15 cellular contexts compared by ENCODE assay signal in genomic region chr7:38339953-38340819, GRCh38.
DNase-seq lines count a peak whose midpoint lies in the region; ATAC-seq and FAIRE-seq lines count a peak whose summit lies in the region.
"Had no signal": no experiment of that assay in that cellular context is flagged by ENCODE, and none has a peak within 500 bp of the region (broad histone marks: within the 10 kb centered on the region; RNA-seq: fewer than 3 reads in every experiment).

No MANE protein-coding gene starts in this region.

- intact Hi-C loops in activated T-helper 1 cell treated with anti-CD3 and anti-CD28 coated beads, Interleukin-12 subunit alpha, Interleukin-12 subunit beta, Interleukin-2, Interleukin-4 antibody, amounts not matched to agents 30 ng/mL and 10 ng/mL and 1 ng/mL, durations not matched to agents 14 hours and 24 hours and 36 hours (cut with micrococcal nuclease) = no loop called here

- no peaks in the 10 kb centered on the region for H3K9me3 Mint-ChIP-seq in activated T-helper 1 cell treated with anti-CD3 and anti-CD28 coated beads, Interleukin-12 subunit alpha, Interleukin-12 subunit beta, Interleukin-2, Interleukin-4 antibody, amounts not matched to agents 30 ng/mL and 10 ng/mL and 1 ng/mL, durations not matched to agents 14 hours and 24 hours and 36 hours
- no peaks in the 10 kb centered on the region for H3K9me3 Mint-ChIP-seq in naive thymus-derived CD8-positive, alpha-beta T cell
- H3K9me3 Mint-ChIP-seq: endodermal cell had no signal

- POLR2A ChIA-PET in naive thymus-derived CD8-positive, alpha-beta T cell (lab: Charles Lee) = interaction anchor here (0.7 to 1.2 kb wide), 6 partner anchors 10 to 1309 kb away, joined by 3 to 6 read pairs (median 4); partner anchors contain the start of gene STARD3NL

- H3K36me3 Mint-ChIP-seq in activated T-helper 1 cell treated with anti-CD3 and anti-CD28 coated beads, Interleukin-12 subunit alpha, Interleukin-12 subunit beta, Interleukin-2, Interleukin-4 antibody, amounts not matched to agents 30 ng/mL and 10 ng/mL and 1 ng/mL, durations not matched to agents 14 hours and 24 hours and 36 hours (ENCODE audit: low read depth) = peaks cover 1% of the 10 kb centered on the region
- H3K36me3 Mint-ChIP-seq in naive thymus-derived CD8-positive, alpha-beta T cell = peaks cover 0 to 7% (median 0%) of the 10 kb centered on the region in 3 donors

- peaks cover 40% of the 10 kb centered on the region for H3K4me1 ChIP-seq in BLaER1
- peaks cover 14% of the 10 kb centered on the region for H3K4me1 ChIP-seq in GM23248 (ENCODE audit: insufficient read depth)
- H3K4me1 ChIP-seq: breast epithelium, gastrocnemius medialis had no signal

- H3K27me3 ChIP-seq in BLaER1 = no peaks in the 10 kb centered on the region
- no peaks in the 10 kb centered on the region for H3K27me3 ChIP-seq in GM23248 (replicated peaks; ENCODE audit: insufficient read depth)
- H3K27me3 ChIP-seq: breast epithelium, gastrocnemius medialis, SJCRH30 had no signal

- H3K4me1 Mint-ChIP-seq in activated T-helper 1 cell treated with anti-CD3 and anti-CD28 coated beads, Interleukin-12 subunit alpha, Interleukin-12 subunit beta, Interleukin-2, Interleukin-4 antibody, amounts not matched to agents 30 ng/mL and 10 ng/mL and 1 ng/mL, durations not matched to agents 14 hours and 24 hours and 36 hours (ENCODE audit: low read depth) = peaks cover 51% of the 10 kb centered on the region
- peaks cover 18 to 72% (median 58%) of the 10 kb centered on the region in 4 donors for H3K4me1 Mint-ChIP-seq in naive thymus-derived CD8-positive, alpha-beta T cell

- 90 to 94% methylated on average over 4 of the region's 4 CpGs for WGBS in GM23248 (ENCODE audit: low coverage in 1 of 2, low lambda C conversion rate in 2 of 2, missing lambda C conversion rate in 2 of 2), 2 experiments

- H3K27ac Mint-ChIP-seq in activated T-helper 1 cell treated with anti-CD3 and anti-CD28 coated beads, Interleukin-12 subunit alpha, Interleukin-12 subunit beta, Interleukin-2, Interleukin-4 antibody, amounts not matched to agents 30 ng/mL and 10 ng/mL and 1 ng/mL, durations not matched to agents 14 hours and 24 hours and 36 hours = peak overlapping the region; percentile 48
- peak overlapping the region; percentile 90 to 97 (median 94) for H3K27ac Mint-ChIP-seq in naive thymus-derived CD8-positive, alpha-beta T cell
- H3K27ac Mint-ChIP-seq: endodermal cell had no signal

- FAIRE-seq in GM19239 (lab: Jason Lieb, UNC) = no peak
- FAIRE-seq: small intestine had no signal

- H2AFZ ChIP-seq in GM23248 = peak overlapping the region; percentile 80

- H3K9ac ChIP-seq in BLaER1 (no peak overlapping the region), GM23248 (no peak overlapping the region)

- H3K4me2 ChIP-seq in BLaER1 (peak overlapping the region; percentile 30; the same call in 1 of the 2 replicates), GM23248 (ENCODE audit: unreplicated experiment) (no peak overlapping the region)

- H3K27ac ChIP-seq in BLaER1 (no peak overlapping the region), GM23248 (peak overlapping the region; percentile 49; the same call in 1 of the 2 replicates)
- H3K27ac ChIP-seq: breast epithelium, gastrocnemius medialis, SJCRH30 had no signal

- no peak overlapping the region for H3K4me3 ChIP-seq in BLaER1
- no peak overlapping the region for H3K4me3 ChIP-seq in GM23248
- H3K4me3 ChIP-seq: breast epithelium, gastrocnemius medialis, SJCRH30 had no signal

- H3K27me3 Mint-ChIP-seq in activated T-helper 1 cell treated with anti-CD3 and anti-CD28 coated beads, Interleukin-12 subunit alpha, Interleukin-12 subunit beta, Interleukin-2, Interleukin-4 antibody, amounts not matched to agents 30 ng/mL and 10 ng/mL and 1 ng/mL, durations not matched to agents 14 hours and 24 hours and 36 hours (ENCODE audit: insufficient read depth) = no peaks in the 10 kb centered on the region
- no peaks in the 10 kb centered on the region for H3K27me3 Mint-ChIP-seq in naive thymus-derived CD8-positive, alpha-beta T cell

- H3F3A ChIP-seq in GM23248 (ENCODE audit: insufficient read depth) = no peaks in the 10 kb centered on the region

- no peak for DNase-seq in GM23248
- DNase-seq in activated T-helper 1 cell treated with anti-CD3 and anti-CD28 coated beads, Interleukin-12 subunit alpha, Interleukin-12 subunit beta, Interleukin-2, Interleukin-4 antibody, amounts not matched to agents 30 ng/mL and 10 ng/mL and 1 ng/mL, durations not matched to agents 14 hours and 24 hours and 36 hours (ENCODE audit: low spot score) = no peak
- no peak for DNase-seq in naive thymus-derived CD8-positive, alpha-beta T cell
- no peak for DNase-seq in stimulated activated CD4-positive, alpha-beta T cell treated with anti-CD3 and anti-CD28 coated beads, Interleukin-1b, Interleukin-23, amount 100 ng/mL, for 48 hours
- no peak for DNase-seq in GM19239 (ENCODE audit: insufficient read length, low spot score)
- no peak for DNase-seq in epidermal melanocyte (ENCODE audit: insufficient read length, low spot score)
- DNase-seq: endodermal cell, mesendoderm, MM.1S, SJCRH30, small intestine had no signal

- H3K4me3 Mint-ChIP-seq in activated T-helper 1 cell treated with anti-CD3 and anti-CD28 coated beads, Interleukin-12 subunit alpha, Interleukin-12 subunit beta, Interleukin-2, Interleukin-4 antibody, amounts not matched to agents 30 ng/mL and 10 ng/mL and 1 ng/mL, durations not matched to agents 14 hours and 24 hours and 36 hours = peak overlapping the region; percentile 83
- H3K4me3 Mint-ChIP-seq in naive thymus-derived CD8-positive, alpha-beta T cell = peak overlapping the region; percentile 46 to 89 (median 65)
- H3K4me3 Mint-ChIP-seq: endodermal cell had no signal

- H3K36me3 ChIP-seq in BLaER1 (no peaks in the 10 kb centered on the region), GM23248 (ENCODE audit: low read depth) (no peaks in the 10 kb centered on the region)
- H3K36me3 ChIP-seq: breast epithelium, gastrocnemius medialis, SJCRH30 had no signal

- H3K79me2 ChIP-seq in GM23248 (ENCODE audit: insufficient read depth) = no peaks in the 10 kb centered on the region

- in situ Hi-C loops in GM23248 (cut with MboI) = loop anchor here (25.0 kb wide), 1 partner anchor 428 kb away; the partner anchor contains the start of genes EPDR1 and SFRP4

- no peaks in the 10 kb centered on the region for H3K9me2 ChIP-seq in GM23248 (ENCODE audit: insufficient read depth)

- H3K9me3 ChIP-seq in BLaER1 (no peaks in the 10 kb centered on the region), GM23248 (ENCODE audit: low read depth) (no peaks in the 10 kb centered on the region)
- H3K9me3 ChIP-seq: breast epithelium, gastrocnemius medialis, SJCRH30 had no signal

- H4K20me1 ChIP-seq in BLaER1 (no peaks in the 10 kb centered on the region), GM23248 (ENCODE audit: insufficient read depth) (no peaks in the 10 kb centered on the region)

- peak; percentile 72 to 75 for ATAC-seq in naive thymus-derived CD8-positive, alpha-beta T cell
- no peak for ATAC-seq in HG02840 (IDR thresholded peaks at IDR 0.05; ENCODE audit: low FRiP score, unreplicated experiment)
